In the genomic region with DNA sequence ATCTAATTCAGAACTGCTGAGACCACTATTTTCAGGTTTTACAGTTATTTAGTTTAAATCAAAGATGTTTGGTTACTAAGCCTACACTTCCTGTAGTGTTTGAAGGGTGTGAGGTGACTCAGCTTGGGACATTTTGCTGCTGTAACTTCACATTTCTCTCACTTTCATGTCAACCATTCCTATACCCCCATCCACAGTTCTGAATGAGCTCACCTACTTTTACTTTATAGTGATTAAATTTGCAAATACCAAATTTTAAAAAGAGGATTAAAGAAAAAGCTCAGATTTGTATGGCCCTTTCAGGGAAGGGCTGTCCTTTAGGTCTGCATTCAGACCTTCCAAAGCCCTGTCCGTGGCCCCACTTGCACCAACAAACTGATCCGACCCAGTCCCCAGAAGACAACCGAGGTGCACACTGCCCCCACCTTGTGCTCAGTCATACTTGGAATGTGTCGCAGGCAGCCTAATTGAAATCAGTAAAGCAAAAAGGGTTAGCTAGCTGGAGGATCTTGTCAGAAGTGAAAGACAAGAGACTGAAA, we compare ENCODE assay signal across 8 cellular contexts.
DNase-seq lines count a peak whose midpoint lies in the region; ATAC-seq and TF ChIP-seq lines count a peak whose summit lies in the region.

No MANE protein-coding gene starts in this region.

- no peaks in the 10 kb centered on the region for H3K27me3 ChIP-seq in PC-9 (ENCODE audit: insufficient read depth, low read depth)
- H3K27me3 ChIP-seq in esophagus muscularis mucosa: no peaks in the 10 kb centered on the region
- H3K27me3 ChIP-seq in transverse colon: no peaks in the 10 kb centered on the region

- WGBS in esophagus muscularis mucosa: 69% methylated on average over 4 of the region's 4 CpGs
- WGBS in transverse colon (ENCODE audit: low coverage in 1 of 2), 2 donors: 68 to 90% methylated on average over 4 of the region's 4 CpGs

- H4K20me1 ChIP-seq in PC-9 (ENCODE audit: insufficient read depth): no peaks in the 10 kb centered on the region

- no peaks in the 10 kb centered on the region for H3K36me3 ChIP-seq in PC-9 (ENCODE audit: low read depth)
- H3K36me3 ChIP-seq in esophagus muscularis mucosa: no peaks in the 10 kb centered on the region
- H3K36me3 ChIP-seq in transverse colon: no peaks in the 10 kb centered on the region

- TF ChIP-seq POLR2A in esophagus muscularis mucosa (IDR thresholded peaks at IDR 0.05; ENCODE audit: low read depth) (no peak), transverse colon (IDR thresholded peaks at IDR 0.05) (no peak)

- H3K9me2 ChIP-seq in PC-9 (ENCODE audit: insufficient read depth): no peaks in the 10 kb centered on the region

- H3K4me3 ChIP-seq in PC-9 (no peak overlapping the region), esophagus muscularis mucosa (no peak overlapping the region), transverse colon (no peak overlapping the region)

- no peak overlapping the region for H2AFZ ChIP-seq in PC-9

- no peak for TF ChIP-seq EP300 in esophagus muscularis mucosa (IDR thresholded peaks at IDR 0.05)
- TF ChIP-seq EP300 in transverse colon (IDR thresholded peaks at IDR 0.05; ENCODE audit: low read depth): no peak

- H3K9me3 ChIP-seq in PC-9 (ENCODE audit: insufficient read depth, low read depth) (peaks cover 10% of the 10 kb centered on the region), esophagus muscularis mucosa (no peaks in the 10 kb centered on the region), transverse colon (no peaks in the 10 kb centered on the region)

- no peaks in the 10 kb centered on the region for H3K79me2 ChIP-seq in PC-9 (ENCODE audit: low read depth)

- intact Hi-C loops in PC-9 (cut with micrococcal nuclease; ENCODE audit: unreplicated experiment): no loop called here
- intact Hi-C loops in esophagus muscularis mucosa (cut with DNase I): no loop called here
- intact Hi-C loops in cardiac septum (cut with DNase I): no loop called here
- intact Hi-C loops in transverse colon (cut with DNase I; ENCODE audit: low total_unique reads): no loop called here

- H3K27ac ChIP-seq in PC-9: 0 out of 2 replicates have a peak overlapping the region, but pooled peaks have one; percentile 7
- no peak overlapping the region for H3K27ac ChIP-seq in esophagus muscularis mucosa (replicated peaks in 1 of 4)
- H3K27ac ChIP-seq in transverse colon: no peak overlapping the region

- no peak for TF ChIP-seq CTCF in PC-9 (conservative IDR thresholded peaks at IDR 0.05)
- no peak for TF ChIP-seq CTCF in esophagus muscularis mucosa (IDR thresholded peaks at IDR 0.05)
- TF ChIP-seq CTCF in transverse colon (IDR thresholded peaks at IDR 0.05): no peak

- POLR2A ChIA-PET in PC-9 (lab: Charles Lee; ENCODE audit: unreplicated experiment): no interaction called here

- peaks cover 14% of the 10 kb centered on the region for H3K4me1 ChIP-seq in PC-9 (replicated peaks; ENCODE audit: insufficient read depth)
- no peaks in the 10 kb centered on the region for H3K4me1 ChIP-seq in esophagus muscularis mucosa
- peaks cover 0 to 4% (median 0%) of the 10 kb centered on the region in 4 donors for H3K4me1 ChIP-seq in transverse colon

- BruUV-seq in PC-9 (replicated peaks; lab: Mats Ljungman, UMichigan): no TSS peak

- ATAC-seq in GM18519 (IDR thresholded peaks at IDR 0.05; ENCODE audit: low FRiP score, unreplicated experiment) (peak; percentile 92), HG02571 (IDR thresholded peaks at IDR 0.05; ENCODE audit: unreplicated experiment) (peak; percentile 83)

- DNase-seq in PC-9 (no peak), esophagus muscularis mucosa (ENCODE audit: extremely low spot score) (peak; percentile 31), cardiac septum (ENCODE audit: low spot score) (no peak), transverse colon (no peak), NCI-H2107 treated with DMSO at 0.1 percent for 48 hours (lab: John Stamatoyannopoulos, UW; ENCODE audit: unreplicated experiment) (no peak), cerebellar nuclear complex (lab: John Stamatoyannopoulos, UW) (no peak)

- H3F3A ChIP-seq in PC-9 (ENCODE audit: insufficient read depth, low read depth): peaks cover 7% of the 10 kb centered on the region; the same call in 1 of the 2 replicates

- CTCF ChIA-PET in PC-9 (lab: Charles Lee): interaction anchor here (0.7 kb wide), 1 partner anchor 97 kb away, joined by 3 read pairs; no protein-coding TSS in a partner anchor

- no peak overlapping the region for H3K4me2 ChIP-seq in PC-9

- in situ Hi-C loops in transverse colon (cut with MboI; ENCODE audit: low pct_ligation_motif_present in 1 of 4, low pct_unique_long_range_greater_than_20kb in 1 of 4, low sequenced_read_pairs in 3 of 4): no loop called here
